ENCODE assay signal across 16 cellular contexts in genomic region chr3:79881431-79881830, GRCh38.
DNase-seq lines count a peak whose midpoint lies in the region; ATAC-seq and TF ChIP-seq lines count a peak whose summit lies in the region.
"Had no signal": no experiment of that assay in that cellular context is flagged by ENCODE, and none has a peak within 500 bp of the region (broad histone marks: within the 10 kb centered on the region; RNA-seq: fewer than 3 reads in every experiment).

No MANE protein-coding gene starts in this region.

- H3K79me2 ChIP-seq in SK-N-SH (ENCODE audit: insufficient read depth) = no peaks in the 10 kb centered on the region

- DNase-seq in SK-N-SH = no peak
- DNase-seq in choroid plexus epithelial cell (ENCODE audit: low read depth) = peak; percentile 77
- peak; percentile 23 for DNase-seq in smooth muscle cell of the brain vasculature (ENCODE audit: low read depth, low spot score)
- DNase-seq in omental fat pad (ENCODE audit: low spot score) = no peak
- no peak for DNase-seq in DMS114 treated with DMSO at 0.1 percent for 48 hours (lab: John Stamatoyannopoulos, UW; ENCODE audit: unreplicated experiment)
- no peak for DNase-seq in activated CD8-positive, alpha-beta memory T cell treated with anti-CD3 and anti-CD28 coated beads, Interleukin-2, amount 10 ng/mL, durations not matched to agents 7 days and 5 days
- DNase-seq: CD4-positive, alpha-beta memory T cell; DMS79 treated with DMSO at 0.1 percent for 48 hours; GM23248 had no signal

- no peaks in the 10 kb centered on the region for H3K36me3 ChIP-seq in SK-N-SH (replicated peaks in 1 of 2; ENCODE audit: control insufficient read depth in 1 of 2, insufficient read depth in 2 of 2, low read length in 1 of 2)
- H3K36me3 ChIP-seq: BLaER1, HAP-1 had no signal

- H3K9me2 ChIP-seq in SK-N-SH = no peaks in the 10 kb centered on the region

- 50% methylated on average over 1 of the region's 1 CpG for WGBS in SK-N-SH (ENCODE audit: low lambda C conversion rate)

- H4K20me1 ChIP-seq in SK-N-SH (ENCODE audit: insufficient read depth) = no peaks in the 10 kb centered on the region
- H4K20me1 ChIP-seq: BLaER1 had no signal

- H3K4me3 ChIP-seq in SK-N-SH (ENCODE audit: low read depth in 2 of 2, low read length in 1 of 2) = no peak overlapping the region
- H3K4me3 ChIP-seq in choroid plexus epithelial cell (ENCODE audit: low read depth, low read length) = no peak overlapping the region
- H3K4me3 ChIP-seq: A549, BLaER1, GM23248, HAP-1 had no signal

- CTCF ChIA-PET in SK-N-SH (lab: Yijun Ruan, JAX) = interaction anchor here (1.3 kb wide), 1 partner anchor 360 kb away, joined by 3 read pairs; no protein-coding TSS in a partner anchor
- CTCF ChIA-PET in activated CD8-positive, alpha-beta memory T cell treated with anti-CD3 and anti-CD28 coated beads, Interleukin-2, amount 10 ng/mL, durations not matched to agents 7 days and 5 days (lab: Charles Lee) = no interaction called here

- H3K27ac Mint-ChIP-seq in nephron = peak overlapping the region in 2 of 3 experiments; percentile 7 to 63
- H3K27ac Mint-ChIP-seq in activated CD8-positive, alpha-beta memory T cell treated with anti-CD3 and anti-CD28 coated beads, Interleukin-2, amount 10 ng/mL, durations not matched to agents 7 days and 5 days = no peak overlapping the region
- H3K27ac Mint-ChIP-seq: CD14-positive monocyte; CD4-positive, alpha-beta memory T cell had no signal

- no peaks in the 10 kb centered on the region for H3K36me3 Mint-ChIP-seq in nephron (ENCODE audit: low read depth)
- no peaks in the 10 kb centered on the region for H3K36me3 Mint-ChIP-seq in activated CD8-positive, alpha-beta memory T cell treated with anti-CD3 and anti-CD28 coated beads, Interleukin-2, amount 10 ng/mL, durations not matched to agents 7 days and 5 days
- H3K36me3 Mint-ChIP-seq: CD14-positive monocyte; CD4-positive, alpha-beta memory T cell had no signal

- H2AFZ ChIP-seq in SK-N-SH (ENCODE audit: low read depth) = no peak overlapping the region
- H2AFZ ChIP-seq: GM23248 had no signal

- peaks cover 17% of the 10 kb centered on the region for H3K4me1 Mint-ChIP-seq in nephron
- no peaks in the 10 kb centered on the region for H3K4me1 Mint-ChIP-seq in activated CD8-positive, alpha-beta memory T cell treated with anti-CD3 and anti-CD28 coated beads, Interleukin-2, amount 10 ng/mL, durations not matched to agents 7 days and 5 days
- H3K4me1 Mint-ChIP-seq: CD14-positive monocyte; CD4-positive, alpha-beta memory T cell had no signal

- no peak for TF ChIP-seq EP300 in SK-N-SH (IDR thresholded peaks at IDR 0.05; ENCODE audit: borderline replicate concordance in 1 of 2, low read depth in 1 of 2, low read length in 1 of 2)

- H3K9ac ChIP-seq in SK-N-SH = no peak overlapping the region
- H3K9ac ChIP-seq: BLaER1, GM23248 had no signal

- POLR2A ChIA-PET in SK-N-SH (lab: Yijun Ruan, JAX) = no interaction called here

- TF ChIP-seq RAD21 in SK-N-SH (IDR thresholded peaks at IDR 0.05; ENCODE audit: low read length) = no peak

- TF ChIP-seq CTCF in SK-N-SH (IDR thresholded peaks at IDR 0.05) (no peak), choroid plexus epithelial cell (conservative IDR thresholded peaks at IDR 0.05; ENCODE audit: low read depth, low read length) (no peak), nephron (IDR thresholded peaks at IDR 0.05; ENCODE audit: unreplicated experiment in 3 of 3) (no peak), omental fat pad (IDR thresholded peaks at IDR 0.05) (no peak)

- H3K27ac ChIP-seq in SK-N-SH (ENCODE audit: low read depth in 2 of 2, low read length in 1 of 2) = no peak overlapping the region
- H3K27ac ChIP-seq: 22Rv1, A549, BLaER1, GM23248 had no signal

- no peak overlapping the region for H3K4me3 Mint-ChIP-seq in nephron
- H3K4me3 Mint-ChIP-seq in activated CD8-positive, alpha-beta memory T cell treated with anti-CD3 and anti-CD28 coated beads, Interleukin-2, amount 10 ng/mL, durations not matched to agents 7 days and 5 days = no peak overlapping the region
- H3K4me3 Mint-ChIP-seq: CD14-positive monocyte; CD4-positive, alpha-beta memory T cell had no signal

- peaks cover 0 to 3% of the 10 kb centered on the region in 2 experiments; a peak in 2 of 4 replicates for H3K4me1 ChIP-seq in SK-N-SH (ENCODE audit: control insufficient read depth in 1 of 2, insufficient read depth in 2 of 2, low read depth in 1 of 2, low read length in 1 of 2)
- H3K4me1 ChIP-seq: A549, BLaER1, HAP-1 had no signal

- H3F3A ChIP-seq in SK-N-SH (replicated peaks; ENCODE audit: insufficient read depth) = no peaks in the 10 kb centered on the region

- H3K9me3 ChIP-seq in SK-N-SH = no peaks in the 10 kb centered on the region
- H3K9me3 ChIP-seq: A549, HAP-1 had no signal

- ATAC-seq in SK-N-SH treated with all-trans-retinoic acid at 6 μM for 48 hours = no peak
- no peak for ATAC-seq in omental fat pad (ENCODE audit: low FRiP score)
- ATAC-seq in activated CD8-positive, alpha-beta memory T cell treated with anti-CD3 and anti-CD28 coated beads, Interleukin-2, amount 10 ng/mL, durations not matched to agents 7 days and 5 days = no peak
- ATAC-seq: A549 had no signal

- no peak overlapping the region for H3K4me2 ChIP-seq in SK-N-SH
- H3K4me2 ChIP-seq: A549, BLaER1 had no signal

- peaks cover 2% of the 10 kb centered on the region for H3K9me3 Mint-ChIP-seq in nephron
- peaks cover 6% of the 10 kb centered on the region for H3K9me3 Mint-ChIP-seq in activated CD8-positive, alpha-beta memory T cell treated with anti-CD3 and anti-CD28 coated beads, Interleukin-2, amount 10 ng/mL, durations not matched to agents 7 days and 5 days (ENCODE audit: low read depth)

- H3K27me3 Mint-ChIP-seq in nephron (ENCODE audit: low read depth) = no peaks in the 10 kb centered on the region
- H3K27me3 Mint-ChIP-seq in activated CD8-positive, alpha-beta memory T cell treated with anti-CD3 and anti-CD28 coated beads, Interleukin-2, amount 10 ng/mL, durations not matched to agents 7 days and 5 days = no peaks in the 10 kb centered on the region
- H3K27me3 Mint-ChIP-seq: CD4-positive, alpha-beta memory T cell had no signal

- H3K27me3 ChIP-seq in SK-N-SH (ENCODE audit: insufficient read depth) = no peaks in the 10 kb centered on the region
- H3K27me3 ChIP-seq: BLaER1 had no signal

TF ChIP-seq in SK-N-SH treated with all-trans-retinoic acid at 6 μM for 48 hours, 23 proteins besides CTCF, POLR2A, EP300 and RAD21:
- peak; percentile 17; the same call in 1 of the 2 replicates for TF ChIP-seq ISL1 (CRISPR knock-in tag; IDR thresholded peaks at IDR 0.05)
- TF ChIP-seq ARNTL (CRISPR knock-in tag; IDR thresholded peaks at IDR 0.05; ENCODE audit: borderline replicate concordance, low read depth) = no peak

TF ChIP-seq in SK-N-SH, 30 proteins besides CTCF, POLR2A, EP300 and RAD21 (continues in another document):
- no peak for TF ChIP-seq FOXJ3 (CRISPR knock-in tag; IDR thresholded peaks at IDR 0.05)
- TF ChIP-seq REST (IDR thresholded peaks at IDR 0.05; ENCODE audit: low read depth, low read length) = no peak
- no peak for TF ChIP-seq IRF3 (IDR thresholded peaks at IDR 0.05; ENCODE audit: low read depth, low read length)
- no peak for TF ChIP-seq NFIC (IDR thresholded peaks at IDR 0.05; ENCODE audit: borderline replicate concordance)
- no peak for TF ChIP-seq YY1 (IDR thresholded peaks at IDR 0.05; ENCODE audit: low read depth)
- TF ChIP-seq ZBTB33 (IDR thresholded peaks at IDR 0.05; ENCODE audit: borderline replicate concordance, low read depth) = no peak

Comparison
In these comparisons a context has a peak if more than half of its experiments do, and no peak if none do; other contexts are left out.
1. DNase-seq: peak in choroid plexus epithelial cell (single experiment) and smooth muscle cell of the brain vasculature (single experiment); none in SK-N-SH (single experiment), omental fat pad (single experiment), DMS114 treated with DMSO at 0.1 percent for 48 hours (single experiment) and activated CD8-positive, alpha-beta memory T cell treated with anti-CD3 and anti-CD28 coated beads, Interleukin-2, amount 10 ng/mL, durations not matched to agents 7 days and 5 days (single experiment).